In the genomic region with DNA sequence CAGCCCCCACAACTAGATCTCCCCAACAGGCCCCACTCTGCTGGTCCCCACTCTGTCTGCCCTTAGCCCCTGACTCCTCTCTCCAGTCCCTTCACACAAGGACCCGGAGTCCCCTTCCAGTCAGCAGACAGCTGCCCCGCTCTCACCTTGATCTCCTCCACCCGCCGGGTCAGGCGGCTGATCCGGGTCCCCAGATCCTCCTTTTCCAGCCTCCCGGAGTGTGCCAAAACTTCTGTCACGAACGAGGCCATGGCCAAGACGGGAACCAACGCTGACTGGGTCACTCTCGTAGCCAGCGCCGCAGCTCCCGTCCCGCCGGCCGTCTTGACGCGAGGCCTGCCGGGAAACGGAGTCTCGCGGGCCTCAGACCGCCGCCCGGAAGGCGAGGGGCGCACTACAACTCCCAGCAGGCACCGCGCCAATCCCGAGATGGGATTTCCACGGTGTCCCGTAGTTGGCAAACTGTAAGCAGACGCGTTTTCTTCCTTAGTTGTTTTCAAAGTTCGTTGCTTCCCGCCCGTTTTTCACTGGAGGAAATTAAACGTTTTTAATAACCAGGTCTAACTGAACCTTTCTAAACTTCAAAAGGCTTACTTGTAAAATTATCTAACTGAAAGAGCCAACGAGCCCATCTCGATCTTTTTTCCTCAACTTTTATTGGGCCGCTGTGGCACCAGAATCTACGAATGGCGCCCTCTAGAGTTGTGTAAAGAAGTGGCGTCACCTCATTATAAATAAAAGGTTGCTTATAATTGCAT, we compare ENCODE assay signal across 8 cellular contexts. TPM values are rescaled to one million over a fixed set of nuclear protein-coding genes. Genes with fewer than 3 reads are reported as not detected.
DNase-seq lines count a peak whose midpoint lies in the region; ATAC-seq and TF ChIP-seq lines count a peak whose summit lies in the region.

A gene with protein sequence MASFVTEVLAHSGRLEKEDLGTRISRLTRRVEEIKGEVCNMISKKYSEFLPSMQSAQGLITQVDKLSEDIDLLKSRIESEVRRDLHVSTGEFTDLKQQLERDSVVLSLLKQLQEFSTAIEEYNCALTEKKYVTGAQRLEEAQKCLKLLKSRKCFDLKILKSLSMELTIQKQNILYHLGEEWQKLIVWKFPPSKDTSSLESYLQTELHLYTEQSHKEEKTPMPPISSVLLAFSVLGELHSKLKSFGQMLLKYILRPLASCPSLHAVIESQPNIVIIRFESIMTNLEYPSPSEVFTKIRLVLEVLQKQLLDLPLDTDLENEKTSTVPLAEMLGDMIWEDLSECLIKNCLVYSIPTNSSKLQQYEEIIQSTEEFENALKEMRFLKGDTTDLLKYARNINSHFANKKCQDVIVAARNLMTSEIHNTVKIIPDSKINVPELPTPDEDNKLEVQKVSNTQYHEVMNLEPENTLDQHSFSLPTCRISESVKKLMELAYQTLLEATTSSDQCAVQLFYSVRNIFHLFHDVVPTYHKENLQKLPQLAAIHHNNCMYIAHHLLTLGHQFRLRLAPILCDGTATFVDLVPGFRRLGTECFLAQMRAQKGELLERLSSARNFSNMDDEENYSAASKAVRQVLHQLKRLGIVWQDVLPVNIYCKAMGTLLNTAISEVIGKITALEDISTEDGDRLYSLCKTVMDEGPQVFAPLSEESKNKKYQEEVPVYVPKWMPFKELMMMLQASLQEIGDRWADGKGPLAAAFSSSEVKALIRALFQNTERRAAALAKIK (minus strand): TSS at position 277 of the 758 bp plus-strand sequence. CDS start 26 bp downstream, at position 251.

- peaks cover 2% of the 10 kb centered on the region for H3K27me3 ChIP-seq in mononuclear cell (ENCODE audit: insufficient read depth, low read length)

- TF ChIP-seq RAD21 in Ishikawa (IDR thresholded peaks at IDR 0.05; ENCODE audit: low read depth): peak; percentile 39

- no peaks in the 10 kb centered on the region for H3K9me3 ChIP-seq in mononuclear cell (ENCODE audit: low read depth, low read length)

- H3K4me3 ChIP-seq in epithelial cell of esophagus (ENCODE audit: low read length) (peak within 1 kb of the TSS; percentile 86), mononuclear cell (ENCODE audit: low read length) (peak within 1 kb of the TSS; percentile 87)

- TF ChIP-seq EP300 in Ishikawa (IDR thresholded peaks at IDR 0.05; ENCODE audit: borderline replicate concordance): peak; percentile 31; the same call in 1 of the 2 replicates

- ATAC-seq in GM21576 (IDR thresholded peaks at IDR 0.05; ENCODE audit: unreplicated experiment): peak; percentile 98

- peak; percentile 83 for TF ChIP-seq CTCF in epithelial cell of esophagus (IDR thresholded peaks at IDR 0.05; ENCODE audit: insufficient read depth, low read depth, low read length, missing control alignments)

- H3K4me1 ChIP-seq in mononuclear cell (ENCODE audit: insufficient read depth, low read length): peaks cover 12% of the 10 kb centered on the region

- DNase-seq in DMS53 (lab: John Stamatoyannopoulos, UW) (peak; percentile 98), OCI-M2 (lab: John Stamatoyannopoulos, UW; ENCODE audit: unreplicated experiment) (peak; percentile 73), activated T-cell treated with anti-CD3 and anti-CD28 coated beads for 4 hours (peak; percentile 86), epithelial cell of esophagus (ENCODE audit: low read depth) (peak; percentile 99)
- peak; percentile 69 to 85 for DNase-seq in stimulated activated CD8-positive, alpha-beta memory T cell treated with anti-CD3 and anti-CD28 coated beads, Interleukin-4, amount 100 ng/mL, for 1 hour (ENCODE audit: low read depth in 2 of 2, low spot score in 1 of 2)

TF ChIP-seq in Ishikawa, 13 proteins besides CTCF, POLR2A, EP300 and RAD21:
- peak; percentile 56; the same call in 1 of the 2 replicates for TF ChIP-seq FOXM1 (IDR thresholded peaks at IDR 0.05; ENCODE audit: borderline replicate concordance, low read depth)
- no peak for TF ChIP-seq TEAD4 (IDR thresholded peaks at IDR 0.05)
- TF ChIP-seq ZBTB7A (IDR thresholded peaks at IDR 0.05; ENCODE audit: low read depth): no peak
- TF ChIP-seq CEBPB (IDR thresholded peaks at IDR 0.05): 0 out of 2 replicates have a peak, but pooled peaks have one; percentile 5
- peak; percentile 38 for TF ChIP-seq NFIC (IDR thresholded peaks at IDR 0.05)
- TF ChIP-seq CREB1 (IDR thresholded peaks at IDR 0.05; ENCODE audit: low read depth): peak; percentile 26; the same call in 1 of the 2 replicates
- TF ChIP-seq TAF1 (IDR thresholded peaks at IDR 0.05; ENCODE audit: low read depth): peak; percentile 78
- TF ChIP-seq, protein P1, sequence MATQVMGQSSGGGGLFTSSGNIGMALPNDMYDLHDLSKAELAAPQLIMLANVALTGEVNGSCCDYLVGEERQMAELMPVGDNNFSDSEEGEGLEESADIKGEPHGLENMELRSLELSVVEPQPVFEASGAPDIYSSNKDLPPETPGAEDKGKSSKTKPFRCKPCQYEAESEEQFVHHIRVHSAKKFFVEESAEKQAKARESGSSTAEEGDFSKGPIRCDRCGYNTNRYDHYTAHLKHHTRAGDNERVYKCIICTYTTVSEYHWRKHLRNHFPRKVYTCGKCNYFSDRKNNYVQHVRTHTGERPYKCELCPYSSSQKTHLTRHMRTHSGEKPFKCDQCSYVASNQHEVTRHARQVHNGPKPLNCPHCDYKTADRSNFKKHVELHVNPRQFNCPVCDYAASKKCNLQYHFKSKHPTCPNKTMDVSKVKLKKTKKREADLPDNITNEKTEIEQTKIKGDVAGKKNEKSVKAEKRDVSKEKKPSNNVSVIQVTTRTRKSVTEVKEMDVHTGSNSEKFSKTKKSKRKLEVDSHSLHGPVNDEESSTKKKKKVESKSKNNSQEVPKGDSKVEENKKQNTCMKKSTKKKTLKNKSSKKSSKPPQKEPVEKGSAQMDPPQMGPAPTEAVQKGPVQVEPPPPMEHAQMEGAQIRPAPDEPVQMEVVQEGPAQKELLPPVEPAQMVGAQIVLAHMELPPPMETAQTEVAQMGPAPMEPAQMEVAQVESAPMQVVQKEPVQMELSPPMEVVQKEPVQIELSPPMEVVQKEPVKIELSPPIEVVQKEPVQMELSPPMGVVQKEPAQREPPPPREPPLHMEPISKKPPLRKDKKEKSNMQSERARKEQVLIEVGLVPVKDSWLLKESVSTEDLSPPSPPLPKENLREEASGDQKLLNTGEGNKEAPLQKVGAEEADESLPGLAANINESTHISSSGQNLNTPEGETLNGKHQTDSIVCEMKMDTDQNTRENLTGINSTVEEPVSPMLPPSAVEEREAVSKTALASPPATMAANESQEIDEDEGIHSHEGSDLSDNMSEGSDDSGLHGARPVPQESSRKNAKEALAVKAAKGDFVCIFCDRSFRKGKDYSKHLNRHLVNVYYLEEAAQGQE (IDR thresholded peaks at IDR 0.05; ENCODE audit: low read depth): no peak
- peak; percentile 64; the same call in 1 of the 2 replicates for TF ChIP-seq YY1 (IDR thresholded peaks at IDR 0.05; ENCODE audit: low read depth)
- TF ChIP-seq TCF12 (IDR thresholded peaks at IDR 0.05; ENCODE audit: low read depth): 0 out of 2 replicates have a peak, but pooled peaks have one; percentile 48
- no peak for TF ChIP-seq EGR1 (IDR thresholded peaks at IDR 0.05)
- TF ChIP-seq, protein P2, sequence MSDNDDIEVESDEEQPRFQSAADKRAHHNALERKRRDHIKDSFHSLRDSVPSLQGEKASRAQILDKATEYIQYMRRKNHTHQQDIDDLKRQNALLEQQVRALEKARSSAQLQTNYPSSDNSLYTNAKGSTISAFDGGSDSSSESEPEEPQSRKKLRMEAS (IDR thresholded peaks at IDR 0.05): peak; percentile 70; the same call in 1 of the 2 replicates
- TF ChIP-seq, protein P3, sequence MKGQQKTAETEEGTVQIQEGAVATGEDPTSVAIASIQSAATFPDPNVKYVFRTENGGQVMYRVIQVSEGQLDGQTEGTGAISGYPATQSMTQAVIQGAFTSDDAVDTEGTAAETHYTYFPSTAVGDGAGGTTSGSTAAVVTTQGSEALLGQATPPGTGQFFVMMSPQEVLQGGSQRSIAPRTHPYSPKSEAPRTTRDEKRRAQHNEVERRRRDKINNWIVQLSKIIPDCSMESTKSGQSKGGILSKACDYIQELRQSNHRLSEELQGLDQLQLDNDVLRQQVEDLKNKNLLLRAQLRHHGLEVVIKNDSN (IDR thresholded peaks at IDR 0.05): no peak

RNA-seq across cellular contexts. Expression of the gene that starts here (rescaled TPM):
- total RNA-seq in mononuclear cell: 4.9 TPM

Comparison
In these comparisons a context has a peak if more than half of its experiments do, and no peak if none do; other contexts are left out.
1. Peak in every context shown above with its lines: DNase-seq, ATAC-seq and H3K4me3 ChIP-seq.